Comparison of ENCODE assay signal across 30 cellular contexts in the genomic region with DNA sequence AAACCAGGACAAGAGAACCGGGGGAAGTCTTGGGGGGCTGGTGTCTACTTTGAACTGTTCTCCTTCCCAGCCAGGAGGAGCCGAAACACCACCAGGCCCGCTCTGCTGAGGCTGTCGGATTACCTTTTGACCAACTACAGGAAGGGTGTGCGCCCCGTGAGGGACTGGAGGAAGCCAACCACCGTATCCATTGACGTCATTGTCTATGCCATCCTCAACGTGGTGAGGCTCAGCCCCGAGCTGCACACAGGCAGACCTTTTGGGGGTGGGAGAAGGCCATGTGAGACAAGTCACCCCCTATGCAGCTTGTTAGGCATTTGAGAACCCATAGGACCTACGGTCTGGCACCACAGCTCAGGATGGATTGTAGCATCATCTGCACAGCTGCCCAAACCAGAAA. TPM values are rescaled to one million over a fixed set of nuclear protein-coding genes. Genes with fewer than 3 reads are reported as not detected.
A peak's percentile ranks its signal among the peaks of the same experiment; 100 is the strongest.
DNase-seq lines count a peak whose midpoint lies in the region; ATAC-seq lines count a peak whose summit lies in the region.
"Had no signal": no experiment of that assay in that cellular context is flagged by ENCODE, and none has a peak within 500 bp of the region (broad histone marks: within the 10 kb centered on the region; RNA-seq: fewer than 3 reads in every experiment).

No MANE protein-coding gene starts in this region.

- peak overlapping the region; percentile 79 for H3K4me2 ChIP-seq in Karpas-422 (ENCODE audit: low read depth, low read length, poor library complexity, severe bottlenecking)

- no peak overlapping the region for H3K27ac Mint-ChIP-seq in activated naive CD8-positive, alpha-beta T cell treated with anti-CD3 and anti-CD28 coated beads, Interleukin-2, amount 50 U/mL, for 24 hours
- no peak overlapping the region for H3K27ac Mint-ChIP-seq in activated naive CD8-positive, alpha-beta T cell treated with anti-CD3 and anti-CD28 coated beads for 36 hours
- H3K27ac Mint-ChIP-seq in stimulated activated naive B cell treated with anti-CD40 and anti-IgM and Interleukin-4, amounts not matched to agents 10 μg/mL and 1 μg/mL and 100 μg/mL, for 72 hours, result peak overlapping the region; percentile 96
- H3K27ac Mint-ChIP-seq: activated CD4-positive, alpha-beta T cell treated with anti-CD3 and anti-CD28 coated beads, Interleukin-2, amount 10 ng/mL, durations not matched to agents 24 days and 14 days; activated T-cell treated with anti-CD3 and anti-CD28 coated beads, Interleukin-2, amount 50 U/mL, for 24 hours; H9 had no signal

- no peaks in the 10 kb centered on the region for H3K36me3 Mint-ChIP-seq in activated naive CD8-positive, alpha-beta T cell treated with anti-CD3 and anti-CD28 coated beads, Interleukin-2, amount 50 U/mL, for 24 hours (ENCODE audit: low read depth)
- no peaks in the 10 kb centered on the region for H3K36me3 Mint-ChIP-seq in activated naive CD8-positive, alpha-beta T cell treated with anti-CD3 and anti-CD28 coated beads for 36 hours
- H3K36me3 Mint-ChIP-seq in stimulated activated naive B cell treated with anti-CD40 and anti-IgM and Interleukin-4, amounts not matched to agents 10 μg/mL and 1 μg/mL and 100 μg/mL, for 72 hours, result no peaks in the 10 kb centered on the region

- no peaks in the 10 kb centered on the region for H3K9me3 Mint-ChIP-seq in activated naive CD8-positive, alpha-beta T cell treated with anti-CD3 and anti-CD28 coated beads, Interleukin-2, amount 50 U/mL, for 24 hours
- no peaks in the 10 kb centered on the region for H3K9me3 Mint-ChIP-seq in activated naive CD8-positive, alpha-beta T cell treated with anti-CD3 and anti-CD28 coated beads for 36 hours
- no peaks in the 10 kb centered on the region for H3K9me3 Mint-ChIP-seq in stimulated activated naive B cell treated with anti-CD40 and anti-IgM and Interleukin-4, amounts not matched to agents 10 μg/mL and 1 μg/mL and 100 μg/mL, for 72 hours
- H3K9me3 Mint-ChIP-seq: activated CD4-positive, alpha-beta T cell treated with anti-CD3 and anti-CD28 coated beads, Interleukin-2, amount 10 ng/mL, durations not matched to agents 24 days and 14 days; activated T-cell treated with anti-CD3 and anti-CD28 coated beads, Interleukin-2, amount 50 U/mL, for 24 hours; H9 had no signal

- H3K4me3 ChIP-seq in Karpas-422 (ENCODE audit: low read length), result peak overlapping the region; percentile 62
- H3K4me3 ChIP-seq: left ventricle myocardium inferior, prostate gland, upper lobe of right lung had no signal

- H3K9me3 ChIP-seq in Karpas-422 (ENCODE audit: low read length), result no peaks in the 10 kb centered on the region
- H3K9me3 ChIP-seq: left ventricle myocardium inferior, prostate gland, upper lobe of right lung had no signal

- DNase-seq in activated naive CD8-positive, alpha-beta T cell treated with anti-CD3 and anti-CD28 coated beads, Interleukin-2, amount 50 U/mL, for 24 hours, result peak; percentile 10
- no peak for DNase-seq in activated naive CD8-positive, alpha-beta T cell treated with anti-CD3 and anti-CD28 coated beads for 36 hours
- DNase-seq in Karpas-422 (peak; percentile 72), NK-92 (lab: John Stamatoyannopoulos, UW; ENCODE audit: unreplicated experiment) (no peak), DMS79 (lab: John Stamatoyannopoulos, UW) (no peak)
- peak; percentile 85 for DNase-seq in stimulated activated naive B cell treated with anti-CD40 and anti-IgM and Interleukin-4, amounts not matched to agents 10 μg/mL and 1 μg/mL and 100 μg/mL, for 72 hours
- DNase-seq in stimulated activated CD4-positive, alpha-beta T cell treated with anti-CD3 and anti-CD28 coated beads, Interleukin-4, amount 100 ng/mL, for 1 hour, result no peak
- DNase-seq: 8988T; activated CD4-positive, alpha-beta T cell treated with anti-CD3 and anti-CD28 coated beads, Interleukin-2, amount 10 ng/mL, durations not matched to agents 24 days and 14 days; activated gamma-delta T cell treated with Interleukin-2 at 50 U/mL for 16 hours; activated T-cell treated with anti-CD3 and anti-CD28 coated beads, Interleukin-2, amount 50 U/mL, for 24 hours; Calu3; cortex of kidney; DMS79 treated with DMSO at 0.1 percent for 48 hours; H9; head of caudate nucleus; left ventricle myocardium inferior; MV-4-11; NCI-H1436 treated with DMSO at 0.1 percent for 48 hours; NCI-H226; NCI-H69; occipital lobe; stimulated activated CD4-positive, alpha-beta T cell treated with anti-CD3 and anti-CD28 coated beads, Interleukin-4, amount 100 ng/mL, for 4 hours; upper lobe of right lung had no signal

- no peaks in the 10 kb centered on the region for H3K27me3 ChIP-seq in Karpas-422 (ENCODE audit: low read length)

- H2AFZ ChIP-seq in Karpas-422 (ENCODE audit: low read length), result no peak overlapping the region

- H3K4me1 ChIP-seq in Karpas-422 (ENCODE audit: low read length), result peaks cover 70% of the 10 kb centered on the region

- no peaks in the 10 kb centered on the region for H3K79me2 ChIP-seq in Karpas-422 (ENCODE audit: low read length)

- peak overlapping the region; percentile 98 for H3K27ac ChIP-seq in Karpas-422 (ENCODE audit: low read length)
- H3K27ac ChIP-seq: left ventricle myocardium inferior, prostate gland, upper lobe of right lung had no signal

- ATAC-seq in activated naive CD8-positive, alpha-beta T cell treated with anti-CD3 and anti-CD28 coated beads, Interleukin-2, amount 50 U/mL, for 24 hours, result no peak
- peak; percentile 30 for ATAC-seq in esophagus mucosa
- ATAC-seq in stimulated activated naive B cell treated with anti-CD40 and anti-IgM and Interleukin-4, amounts not matched to agents 10 μg/mL and 1 μg/mL and 100 μg/mL, for 72 hours (replicated peaks), result peak; percentile 80 to 81
- ATAC-seq: upper lobe of right lung had no signal

- no peaks in the 10 kb centered on the region for H3K9me2 ChIP-seq in Karpas-422 (replicated peaks; ENCODE audit: insufficient read depth, low read length)

- no peak overlapping the region for H3K4me3 Mint-ChIP-seq in activated naive CD8-positive, alpha-beta T cell treated with anti-CD3 and anti-CD28 coated beads, Interleukin-2, amount 50 U/mL, for 24 hours
- H3K4me3 Mint-ChIP-seq in activated naive CD8-positive, alpha-beta T cell treated with anti-CD3 and anti-CD28 coated beads for 36 hours, result no peak overlapping the region
- H3K4me3 Mint-ChIP-seq in stimulated activated naive B cell treated with anti-CD40 and anti-IgM and Interleukin-4, amounts not matched to agents 10 μg/mL and 1 μg/mL and 100 μg/mL, for 72 hours, result peak overlapping the region; percentile 68 to 74
- H3K4me3 Mint-ChIP-seq: activated CD4-positive, alpha-beta T cell treated with anti-CD3 and anti-CD28 coated beads, Interleukin-2, amount 10 ng/mL, durations not matched to agents 24 days and 14 days; activated T-cell treated with anti-CD3 and anti-CD28 coated beads, Interleukin-2, amount 50 U/mL, for 24 hours; H9 had no signal

- H4K20me1 ChIP-seq in Karpas-422 (ENCODE audit: insufficient read depth, low read depth, low read length), result peaks cover 4% of the 10 kb centered on the region; the same call in 1 of the 2 replicates

- H3K4me1 Mint-ChIP-seq in activated naive CD8-positive, alpha-beta T cell treated with anti-CD3 and anti-CD28 coated beads, Interleukin-2, amount 50 U/mL, for 24 hours, result peaks cover 4% of the 10 kb centered on the region
- peaks cover 2% of the 10 kb centered on the region for H3K4me1 Mint-ChIP-seq in activated naive CD8-positive, alpha-beta T cell treated with anti-CD3 and anti-CD28 coated beads for 36 hours
- H3K4me1 Mint-ChIP-seq in stimulated activated naive B cell treated with anti-CD40 and anti-IgM and Interleukin-4, amounts not matched to agents 10 μg/mL and 1 μg/mL and 100 μg/mL, for 72 hours, result peaks cover 58 to 95% of the 10 kb centered on the region in 2 donors
- H3K4me1 Mint-ChIP-seq: activated CD4-positive, alpha-beta T cell treated with anti-CD3 and anti-CD28 coated beads, Interleukin-2, amount 10 ng/mL, durations not matched to agents 24 days and 14 days had no signal

- peak overlapping the region; percentile 64 for H3K9ac ChIP-seq in Karpas-422 (ENCODE audit: low read length)

- no peaks in the 10 kb centered on the region for H3K27me3 Mint-ChIP-seq in activated naive CD8-positive, alpha-beta T cell treated with anti-CD3 and anti-CD28 coated beads, Interleukin-2, amount 50 U/mL, for 24 hours
- H3K27me3 Mint-ChIP-seq in activated naive CD8-positive, alpha-beta T cell treated with anti-CD3 and anti-CD28 coated beads for 36 hours, result no peaks in the 10 kb centered on the region
- no peaks in the 10 kb centered on the region for H3K27me3 Mint-ChIP-seq in stimulated activated naive B cell treated with anti-CD40 and anti-IgM and Interleukin-4, amounts not matched to agents 10 μg/mL and 1 μg/mL and 100 μg/mL, for 72 hours

- peaks cover 20% of the 10 kb centered on the region for H3K36me3 ChIP-seq in Karpas-422 (ENCODE audit: insufficient read depth, low read length)
- H3K36me3 ChIP-seq: left ventricle myocardium inferior, prostate gland, upper lobe of right lung had no signal

RNA-seq across cellular contexts. Expression of a gene that starts 2.8 kb away (rescaled TPM):
- total RNA-seq in activated naive CD8-positive, alpha-beta T cell treated with anti-CD3 and anti-CD28 coated beads for 36 hours, result not detected
- total RNA-seq in Karpas-422 (2014; rRNA removed; shearing (Covaris generic); ENCODE audit: low replicate concordance), result 242 and 254 TPM in 2 replicates
- not detected for total RNA-seq in esophagus mucosa
- total RNA-seq: activated CD4-positive, alpha-beta T cell treated with anti-CD3 and anti-CD28 coated beads, Interleukin-2, amount 10 ng/mL, durations not matched to agents 24 days and 14 days; Calu3; cardiac septum; fibroblast of villous mesenchyme; left ventricle myocardium inferior; mesenteric fat pad; myocyte; prostate gland; upper lobe of right lung had no signal

Comparison
In these comparisons a context has a peak if more than half of its experiments do, and no peak if none do; other contexts are left out.
1. DNase-seq: peak in activated naive CD8-positive, alpha-beta T cell treated with anti-CD3 and anti-CD28 coated beads, Interleukin-2, amount 50 U/mL, for 24 hours (single experiment), Karpas-422 (single experiment) and stimulated activated naive B cell treated with anti-CD40 and anti-IgM and Interleukin-4, amounts not matched to agents 10 μg/mL and 1 μg/mL and 100 μg/mL, for 72 hours (single experiment); none in activated naive CD8-positive, alpha-beta T cell treated with anti-CD3 and anti-CD28 coated beads for 36 hours (single experiment), stimulated activated CD4-positive, alpha-beta T cell treated with anti-CD3 and anti-CD28 coated beads, Interleukin-4, amount 100 ng/mL, for 1 hour (single experiment), NK-92 (single experiment) and DMS79 (single experiment).
2. H3K4me3 Mint-ChIP-seq: peak in stimulated activated naive B cell treated with anti-CD40 and anti-IgM and Interleukin-4, amounts not matched to agents 10 μg/mL and 1 μg/mL and 100 μg/mL, for 72 hours (2 of 2); none in activated naive CD8-positive, alpha-beta T cell treated with anti-CD3 and anti-CD28 coated beads, Interleukin-2, amount 50 U/mL, for 24 hours (single experiment) and activated naive CD8-positive, alpha-beta T cell treated with anti-CD3 and anti-CD28 coated beads for 36 hours (single experiment).
3. RNA of a gene that starts 2.8 kb away (total RNA-seq): 242 to 254 TPM in Karpas-422; not detected in esophagus mucosa (single experiment) and not detected in activated naive CD8-positive, alpha-beta T cell treated with anti-CD3 and anti-CD28 coated beads for 36 hours; every median in the first group is over 100 times any median in the second.